Comparison of ENCODE assay signal across 19 cellular contexts in genomic region chr3:104673981-104674380, GRCh38.
"Had no signal": no experiment of that assay in that cellular context is flagged by ENCODE, and none has a peak within 500 bp of the region (broad histone marks: within the 10 kb centered on the region; RNA-seq: fewer than 3 reads in every experiment).

No MANE protein-coding gene starts in this region.

- H3K36me3 ChIP-seq: heart left ventricle, left lung, neutrophil, transverse colon had no signal

- H3K4me3 Mint-ChIP-seq: activated naive CD4-positive, alpha-beta T cell treated with anti-CD3 and anti-CD28 coated beads, Interleukin-2, amount 50 U/mL, for 24 hours; activated T-cell treated with anti-CD3 and anti-CD28 coated beads, Interleukin-2, amount 50 U/mL, for 24 hours; naive thymus-derived CD8-positive, alpha-beta T cell had no signal

- H3K27me3 Mint-ChIP-seq: activated T-cell treated with anti-CD3 and anti-CD28 coated beads, Interleukin-2, amount 50 U/mL, for 24 hours had no signal

- H3K4me3 ChIP-seq: coronary artery, heart left ventricle, left lung, mucosa of descending colon, transverse colon had no signal

- H3K36me3 Mint-ChIP-seq: activated naive CD4-positive, alpha-beta T cell treated with anti-CD3 and anti-CD28 coated beads, Interleukin-2, amount 50 U/mL, for 24 hours had no signal

- H3K9me3 ChIP-seq: neutrophil had no signal

- H3K4me1 Mint-ChIP-seq: activated naive CD4-positive, alpha-beta T cell treated with anti-CD3 and anti-CD28 coated beads, Interleukin-2, amount 50 U/mL, for 24 hours; naive thymus-derived CD8-positive, alpha-beta T cell had no signal

- H3K27ac Mint-ChIP-seq: activated naive CD4-positive, alpha-beta T cell treated with anti-CD3 and anti-CD28 coated beads, Interleukin-2, amount 50 U/mL, for 24 hours; activated T-cell treated with anti-CD3 and anti-CD28 coated beads, Interleukin-2, amount 50 U/mL, for 24 hours; naive thymus-derived CD8-positive, alpha-beta T cell had no signal

- ATAC-seq: activated CD4-positive, CD25-positive, alpha-beta regulatory T cell treated with anti-CD3 and anti-CD28 coated beads, Interleukin-2, amount 50 U/mL, for 24 hours; heart left ventricle; left lung; mucosa of descending colon; naive thymus-derived CD8-positive, alpha-beta T cell; right cardiac atrium had no signal

- H3K27me3 ChIP-seq: heart left ventricle, left lung, neutrophil, transverse colon had no signal

- H3K27ac ChIP-seq: coronary artery, epithelial cell of prostate, heart left ventricle, left lung, neutrophil, transverse colon had no signal

- DNase-seq: activated effector memory CD4-positive, alpha-beta T cell treated with Interleukin-2 at 50 U/mL for 16 hours; activated T-cell treated with anti-CD3 and anti-CD28 coated beads, Interleukin-2, amount 50 U/mL, for 24 hours; amygdala; effector CD8-positive, alpha-beta T cell; heart left ventricle; left lung; mucosa of descending colon; naive thymus-derived CD8-positive, alpha-beta T cell; right cardiac atrium; stimulated activated CD4-positive, alpha-beta T cell treated with anti-CD3 and anti-CD28 coated beads, Interleukin-2, amount 100 ng/mL, for 24 hours; stimulated activated naive CD4-positive, alpha-beta T cell; substantia nigra; transverse colon had no signal

- H3K4me1 ChIP-seq: heart left ventricle, left lung, transverse colon had no signal

- FAIRE-seq: keratinocyte had no signal
